In the genomic region with DNA sequence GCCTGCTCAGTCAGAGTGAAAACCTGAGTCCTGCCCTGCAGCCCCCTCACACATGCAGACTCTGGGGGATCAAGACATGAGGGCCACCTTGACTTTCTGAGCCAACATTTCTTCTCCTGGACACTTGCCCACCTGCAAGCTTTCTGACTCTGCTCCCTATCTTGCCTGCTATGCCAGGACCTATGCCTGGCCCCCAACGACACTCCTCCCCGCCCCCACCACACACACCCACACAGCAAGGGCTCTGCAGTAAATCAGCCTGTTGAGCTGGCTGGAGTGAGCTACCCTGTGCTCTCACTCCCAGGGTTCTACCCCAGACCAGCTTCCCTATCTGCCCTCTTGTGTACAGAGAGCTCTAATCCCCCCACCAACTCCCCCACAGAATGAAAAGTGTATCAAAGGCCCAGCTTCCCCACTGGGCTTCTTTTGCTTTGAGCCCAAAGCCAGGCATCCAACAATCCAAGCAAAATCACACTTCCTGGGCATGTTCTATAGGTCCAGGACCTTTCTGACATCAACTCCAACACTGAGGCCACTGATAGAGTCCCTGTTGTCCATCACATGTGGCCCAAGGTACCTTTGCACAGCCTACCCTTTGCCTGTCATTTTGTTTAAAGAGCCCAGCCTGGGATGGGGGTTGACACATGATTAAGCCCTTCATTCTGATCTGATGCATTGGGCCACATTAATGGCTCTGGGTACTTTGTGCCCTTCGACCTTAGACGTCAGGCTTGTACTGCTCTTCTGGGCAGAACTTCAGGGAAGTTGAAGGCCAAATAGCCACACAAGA, we compare ENCODE assay signal across 12 cellular contexts. TPM values are rescaled to one million over a fixed set of nuclear protein-coding genes. Genes with fewer than 3 reads are reported as not detected.
A peak's percentile ranks its signal among the peaks of the same experiment; 100 is the strongest.
DNase-seq lines count a peak whose midpoint lies in the region; ATAC-seq and TF ChIP-seq lines count a peak whose summit lies in the region.
"Had no signal": no experiment of that assay in that cellular context is flagged by ENCODE, and none has a peak within 500 bp of the region (broad histone marks: within the 10 kb centered on the region; RNA-seq: fewer than 3 reads in every experiment).

No MANE protein-coding gene starts in this region.

- H3K4me1 Mint-ChIP-seq in Calu3 (ENCODE audit: low read depth, unreplicated experiment), result peaks cover 48% of the 10 kb centered on the region

- no peak for TF ChIP-seq POLR2A in gastroesophageal sphincter (IDR thresholded peaks at IDR 0.05)

- H3K27ac ChIP-seq in SJSA1 (peak overlapping the region; percentile 83), gastroesophageal sphincter (peak overlapping the region; percentile 76 to 99 (median 98))

- TF ChIP-seq EP300 in gastroesophageal sphincter (IDR thresholded peaks at IDR 0.05), result no peak

- WGBS in gastroesophageal sphincter (ENCODE audit: low coverage in 1 of 2), 2 donors, result 17 to 40% methylated on average over 2 to 3 of the region's 4 CpGs

- H3K4me3 ChIP-seq in SJSA1 (no peak overlapping the region), gastroesophageal sphincter (no peak overlapping the region), MG63 (no peak overlapping the region)

- ATAC-seq in gastroesophageal sphincter, result no peak
- ATAC-seq in GM19467 (IDR thresholded peaks at IDR 0.05; ENCODE audit: unreplicated experiment), result no peak
- ATAC-seq: CD8-positive, alpha-beta T cell had no signal

- CTCF ChIA-PET in Calu3 (lab: Charles Lee), result interaction anchor here (1.4 kb wide), 1 partner anchor 27 kb away, joined by 4 read pairs; no protein-coding TSS in a partner anchor

- H3K9me3 ChIP-seq in SJSA1 (replicated peaks) (no peaks in the 10 kb centered on the region), gastroesophageal sphincter (no peaks in the 10 kb centered on the region), MG63 (no peaks in the 10 kb centered on the region)

- DNase-seq in Calu3, result no peak
- DNase-seq in SJSA1 (ENCODE audit: low read depth in 1 of 2, low spot score in 2 of 2), result peak in 1 of 2 experiments; percentile 40
- peak; percentile 0 for DNase-seq in retina
- no peak for DNase-seq in SHP77 (lab: John Stamatoyannopoulos, UW)
- DNase-seq in MG63, result no peak
- no peak for DNase-seq in kidney tubule cell (ENCODE audit: low spot score)
- DNase-seq: activated effector memory CD4-positive, alpha-beta T cell treated with anti-CD3 and anti-CD28 coated beads, Interleukin-2, amount 50 U/mL, for 16 hours; effector memory CD4-positive, alpha-beta T cell; MM.1S had no signal

- H3K36me3 ChIP-seq in SJSA1 (peaks cover 85% of the 10 kb centered on the region), gastroesophageal sphincter (peaks cover 0 to 56% of the 10 kb centered on the region in 2 donors), MG63 (peaks cover 69% of the 10 kb centered on the region)

- no peak overlapping the region for H3K4me3 Mint-ChIP-seq in Calu3 (ENCODE audit: low read depth, unreplicated experiment)
- H3K4me3 Mint-ChIP-seq: CD8-positive, alpha-beta T cell had no signal

- TF ChIP-seq CTCF in Calu3 (IDR thresholded peaks at IDR 0.05; ENCODE audit: unreplicated experiment) (no peak), gastroesophageal sphincter (IDR thresholded peaks at IDR 0.05) (no peak)

- H3K9me3 Mint-ChIP-seq in Calu3 (ENCODE audit: low read depth, unreplicated experiment), result no peaks in the 10 kb centered on the region
- H3K9me3 Mint-ChIP-seq: CD8-positive, alpha-beta T cell had no signal

- no TSS peak for BruUV-seq in Calu3 (replicated peaks; lab: Mats Ljungman, UMichigan)

- no peaks in the 10 kb centered on the region for H3K27me3 Mint-ChIP-seq in Calu3 (ENCODE audit: unreplicated experiment)

- H3K4me1 ChIP-seq in SJSA1 (replicated peaks), result peaks cover 100% of the 10 kb centered on the region
- H3K4me1 ChIP-seq in gastroesophageal sphincter, result peaks cover 5 to 100% (median 75%) of the 10 kb centered on the region in 3 donors

- peak overlapping the region; percentile 6 for H3K27ac Mint-ChIP-seq in Calu3 (ENCODE audit: unreplicated experiment)
- H3K27ac Mint-ChIP-seq: CD8-positive, alpha-beta T cell had no signal

- H3K36me3 Mint-ChIP-seq in Calu3 (ENCODE audit: insufficient read depth, unreplicated experiment), result peaks cover 14% of the 10 kb centered on the region
- H3K36me3 Mint-ChIP-seq: CD8-positive, alpha-beta T cell had no signal

- no peaks in the 10 kb centered on the region for H3K27me3 ChIP-seq in SJSA1 (replicated peaks)
- no peaks in the 10 kb centered on the region for H3K27me3 ChIP-seq in gastroesophageal sphincter
- H3K27me3 ChIP-seq in MG63, result no peaks in the 10 kb centered on the region

- intact Hi-C loops in Calu3 (cut with micrococcal nuclease; ENCODE audit: unreplicated experiment), result no loop called here

RNA-seq across cellular contexts. Expression of a gene that starts 7.2 kb away (rescaled TPM):
- total RNA-seq in Calu3 (2022) (15.4 and 20.8 TPM in 2 replicates), gastroesophageal sphincter (100 to 1,000 TPM in 1 of 4 donors, 10 to 100 TPM in 3; 75.0 to 200 (median 92.7) TPM)
- total RNA-seq in SJSA1 (2014; rRNA removed; shearing (Covaris generic)), result 52.2 and 94.1 TPM in 2 replicates
- 71.1 and 130 TPM in 2 replicates for total RNA-seq in MG63 (2014; rRNA removed; shearing (Covaris generic); ENCODE audit: low replicate concordance)
- total RNA-seq: CD8-positive, alpha-beta T cell had no signal

RNA-seq across cellular contexts. Expression of a gene that starts 29.5 kb away (rescaled TPM):
- total RNA-seq in Calu3 (2022) (3.0 and 3.1 TPM in 2 replicates), gastroesophageal sphincter (1 to 10 TPM in 1 of 4 donors, under 1 TPM in 3; 0.25 to 1.1 (median 0.61) TPM)
- 3.8 and 4.4 TPM in 2 replicates for total RNA-seq in SJSA1 (2014; rRNA removed; shearing (Covaris generic))
- total RNA-seq in MG63 (2014; rRNA removed; shearing (Covaris generic); ENCODE audit: low replicate concordance), result 0.03 and 0.35 TPM in 2 replicates

RNA-seq across cellular contexts. Expression of a gene that starts 37.1 kb away (rescaled TPM):
- total RNA-seq in Calu3 (2022) (45.1 and 51.8 TPM in 2 replicates), gastroesophageal sphincter (10 to 100 TPM; 32.8 to 48.7 (median 37.6) TPM)
- total RNA-seq in SJSA1 (2014; rRNA removed; shearing (Covaris generic)), result 222 and 261 TPM in 2 replicates
- 71.0 and 96.8 TPM in 2 replicates for total RNA-seq in MG63 (2014; rRNA removed; shearing (Covaris generic); ENCODE audit: low replicate concordance)
- total RNA-seq: CD8-positive, alpha-beta T cell had no signal
